8 cellular contexts compared by ENCODE assay signal in the genomic region with DNA sequence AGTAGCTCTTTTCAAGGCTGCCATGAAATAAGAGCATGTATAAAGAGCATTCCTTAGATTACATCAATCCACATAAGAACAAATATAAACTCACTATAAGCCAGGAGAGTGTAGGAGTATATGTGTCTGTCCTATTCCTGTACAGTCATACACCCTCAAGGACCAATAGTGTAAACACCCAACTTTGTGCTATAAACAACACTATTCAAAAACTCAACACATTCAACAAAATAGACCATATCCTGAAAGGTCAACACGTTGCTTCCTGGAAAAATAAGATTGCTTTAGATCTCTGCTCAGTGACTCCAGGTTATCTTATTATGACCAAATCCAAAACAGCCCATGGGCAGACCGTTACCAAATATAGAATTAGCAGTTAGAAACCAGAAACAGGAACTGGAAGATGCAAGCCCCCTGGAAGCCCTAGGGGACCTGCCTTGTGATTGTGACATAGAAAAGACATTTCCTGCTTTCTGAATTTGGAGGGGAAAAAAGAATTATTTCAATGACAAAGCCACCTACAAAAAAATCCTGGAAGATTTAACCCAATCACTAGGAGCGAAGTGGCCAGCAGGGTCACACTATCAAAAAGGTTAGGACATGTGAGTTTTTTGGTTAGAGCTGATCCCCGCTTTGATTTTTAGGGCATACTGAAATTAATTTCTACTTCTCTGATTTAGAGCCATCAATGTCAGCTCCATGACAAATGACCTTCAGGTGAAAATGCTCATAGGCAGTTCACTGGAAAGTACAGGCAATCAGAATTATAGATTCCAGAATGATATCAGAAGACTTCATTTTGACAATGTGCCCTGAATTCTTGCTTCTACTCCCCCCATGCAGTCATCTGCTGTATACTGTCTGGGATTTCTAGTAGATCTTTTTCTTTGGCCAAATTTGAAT. TPM values are rescaled to one million over a fixed set of nuclear protein-coding genes. Genes with fewer than 3 reads are reported as not detected.
DNase-seq lines count a peak whose midpoint lies in the region; ATAC-seq and TF ChIP-seq lines count a peak whose summit lies in the region.

No MANE protein-coding gene starts in this region.

- no peak overlapping the region for H3K18ac ChIP-seq in H9 (ENCODE audit: insufficient read length, low read depth, low read length)

- no peaks in the 10 kb centered on the region for H3K79me1 ChIP-seq in H9 (ENCODE audit: insufficient read depth, low read depth, low read length, poor library complexity, severe bottlenecking)

- ATAC-seq in GM18907 (IDR thresholded peaks at IDR 0.05; ENCODE audit: unreplicated experiment) (peak; percentile 61), HG03097 (IDR thresholded peaks at IDR 0.05; ENCODE audit: low FRiP score, unreplicated experiment) (peak; percentile 53), memory B cell (ENCODE audit: low read depth) (peak; percentile 82)

- H4K5ac ChIP-seq in H9 (ENCODE audit: insufficient read length, low read depth, low read length) = no peak overlapping the region

- no peak overlapping the region for H2BK12ac ChIP-seq in H9 (ENCODE audit: insufficient read length, low read depth, low read length)

- H3K4me3 Mint-ChIP-seq in memory B cell (peak overlapping the region; percentile 18), glutamatergic neuron (ENCODE audit: unreplicated experiment) (no peak overlapping the region), H9 (no peak overlapping the region)

- H2AFZ ChIP-seq in H9 (ENCODE audit: low read length) = no peak overlapping the region

- H3K56ac ChIP-seq in H9 (ENCODE audit: insufficient read length, low read depth, low read length) = no peak overlapping the region

- H3K4me1 Mint-ChIP-seq in memory B cell (peaks cover 21% of the 10 kb centered on the region), glutamatergic neuron (ENCODE audit: low read depth, unreplicated experiment) (peaks cover 11% of the 10 kb centered on the region), H9 (peaks cover 7 to 8% of the 10 kb centered on the region in 2 experiments)

- no peak overlapping the region for H3K9ac ChIP-seq in H9 (ENCODE audit: extremely low read depth, insufficient read length, low read length)

- no peak overlapping the region for H3K14ac ChIP-seq in H9 (ENCODE audit: insufficient read depth, low read length)

- H3K27ac Mint-ChIP-seq in memory B cell (peak overlapping the region; percentile 92), glutamatergic neuron (ENCODE audit: unreplicated experiment) (no peak overlapping the region), H9 (no peak overlapping the region)

- no peaks in the 10 kb centered on the region for H4K20me1 ChIP-seq in H9 (ENCODE audit: control insufficient read depth, insufficient read depth, insufficient read length)

- no peak overlapping the region for H2BK120ac ChIP-seq in H9 (ENCODE audit: low read depth, low read length, poor library complexity, severe bottlenecking)

- H2BK5ac ChIP-seq in H9 (ENCODE audit: insufficient read length, low read length) = no peak overlapping the region

- H2AK5ac ChIP-seq in H9 (ENCODE audit: insufficient read length, low read length) = no peak overlapping the region

- no peaks in the 10 kb centered on the region for H3K27me3 Mint-ChIP-seq in memory B cell
- peaks cover 2% of the 10 kb centered on the region for H3K27me3 Mint-ChIP-seq in glutamatergic neuron (ENCODE audit: unreplicated experiment)
- H3K27me3 Mint-ChIP-seq in H9 (ENCODE audit: low read depth) = no peaks in the 10 kb centered on the region

- H3T11ph ChIP-seq in H9 (ENCODE audit: low read length) = no peak overlapping the region

- H2BK20ac ChIP-seq in H9 (ENCODE audit: low read depth, low read length, poor library complexity, severe bottlenecking) = no peak overlapping the region

- H3K4ac ChIP-seq in H9 (ENCODE audit: low read depth, low read length) = no peak overlapping the region

- intact Hi-C loops in head of caudate nucleus (cut with DNase I) = no loop called here

- DNase-seq in UCSD-AML1 (lab: John Stamatoyannopoulos, UW; ENCODE audit: unreplicated experiment) (peak; percentile 25), memory B cell (ENCODE audit: low spot score in 2 of 2) (peak; percentile 20 to 22), head of caudate nucleus (no peak), glutamatergic neuron (no peak), H9 (no peak)
- DNase-seq in activated effector memory CD4-positive, alpha-beta T cell treated with Interleukin-2 at 50 U/mL for 16 hours = no peak

- WGBS in H9 (ENCODE audit: extremely low coverage, insufficient read length, low lambda C conversion rate) = no CpG with 5 or more reads among the region's 4 CpGs

- H3K27ac ChIP-seq in H9 (ENCODE audit: insufficient read length, low read depth, low read length) = no peak overlapping the region

- no peak overlapping the region for H3K23ac ChIP-seq in H9 (ENCODE audit: insufficient read length, low read depth, low read length)

- H3K4me1 ChIP-seq in H9 (ENCODE audit: insufficient read depth, low read length) = peaks cover 3% of the 10 kb centered on the region; the same call in 1 of the 2 replicates

- H4K8ac ChIP-seq in H9 (replicated peaks; ENCODE audit: insufficient read length, low read depth, low read length) = no peak overlapping the region

- H3K79me2 ChIP-seq in H9 (ENCODE audit: insufficient read depth, low read length) = no peaks in the 10 kb centered on the region

- no peaks in the 10 kb centered on the region for H3K23me2 ChIP-seq in H9 (ENCODE audit: insufficient read length, low read depth, low read length, poor library complexity, severe bottlenecking)

- no peaks in the 10 kb centered on the region for H3K9me3 ChIP-seq in H9 (ENCODE audit: control insufficient read depth, low read depth, low read length)

- no peaks in the 10 kb centered on the region for H3K27me3 ChIP-seq in H9 (ENCODE audit: insufficient read depth, low read length)

- H2BK15ac ChIP-seq in H9 (ENCODE audit: low read depth, low read length) = no peak overlapping the region

- TF ChIP-seq CTCF in glutamatergic neuron (IDR thresholded peaks at IDR 0.05; ENCODE audit: partially characterized antibody, unreplicated experiment) = no peak
- no peak for TF ChIP-seq CTCF in H9 (conservative IDR thresholded peaks at IDR 0.05)

- H3K4me2 ChIP-seq in H9 (ENCODE audit: insufficient read depth, insufficient read length, low read length) = no peak overlapping the region

- H3K36me3 Mint-ChIP-seq in memory B cell = peaks cover 12% of the 10 kb centered on the region
- H3K36me3 Mint-ChIP-seq in glutamatergic neuron (ENCODE audit: unreplicated experiment) = no peaks in the 10 kb centered on the region
- no peaks in the 10 kb centered on the region for H3K36me3 Mint-ChIP-seq in H9 (ENCODE audit: insufficient read depth in 1 of 3, low read depth in 3 of 3)

- no peak overlapping the region for H4K91ac ChIP-seq in H9 (ENCODE audit: insufficient read length, low read depth, low read length)

- H3K9me3 Mint-ChIP-seq in memory B cell (no peaks in the 10 kb centered on the region), glutamatergic neuron (ENCODE audit: unreplicated experiment) (no peaks in the 10 kb centered on the region), H9 (no peaks in the 10 kb centered on the region)

RNA-seq across cellular contexts. Expression of a gene that starts 59.9 kb away (rescaled TPM):
- total RNA-seq in glutamatergic neuron (ENCODE audit: unreplicated experiment) = 2.6 TPM
- total RNA-seq in H9 (2021) = 1.8 and 1.9 TPM in 2 replicates

Comparison
In these comparisons a context has a peak if more than half of its experiments do, and no peak if none do; other contexts are left out.
1. DNase-seq: peak in UCSD-AML1 (single experiment) and memory B cell (2 of 2); none in head of caudate nucleus (0 of 42), activated effector memory CD4-positive, alpha-beta T cell treated with Interleukin-2 at 50 U/mL for 16 hours (single experiment), glutamatergic neuron (single experiment) and H9 (single experiment).
2. Peak in every context shown above with its lines, with median percentiles within 50 percentile points of each other: ATAC-seq.